Comparison of ENCODE assay signal across 1 cellular context in the genomic region with DNA sequence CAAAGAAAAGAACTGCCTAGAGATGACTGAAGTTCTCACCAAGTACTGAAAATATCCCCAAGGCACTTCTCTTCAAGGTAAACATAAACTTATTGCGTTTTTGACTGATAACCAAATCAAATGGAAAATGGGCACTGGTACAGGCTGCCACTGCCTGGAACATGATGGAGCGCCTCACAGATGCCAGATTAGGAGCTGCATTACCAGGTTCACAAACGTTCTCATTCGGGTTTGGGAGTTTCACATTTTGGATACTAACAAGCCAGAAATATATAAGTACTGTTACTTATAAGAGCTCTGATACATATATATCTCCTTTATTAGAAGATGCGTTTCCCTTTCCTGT.
TF ChIP-seq lines count a peak whose summit lies in the region.

No MANE protein-coding gene starts in this region.

TF ChIP-seq in IMR-90, 13 proteins besides CTCF, POLR2A, EP300 and RAD21 (continued from another document):
- no peak for TF ChIP-seq CEBPB (IDR thresholded peaks at IDR 0.05; ENCODE audit: low read depth, low read length)
- TF ChIP-seq FOS (IDR thresholded peaks at IDR 0.05; ENCODE audit: low read depth, low read length): no peak
- TF ChIP-seq, protein P1, sequence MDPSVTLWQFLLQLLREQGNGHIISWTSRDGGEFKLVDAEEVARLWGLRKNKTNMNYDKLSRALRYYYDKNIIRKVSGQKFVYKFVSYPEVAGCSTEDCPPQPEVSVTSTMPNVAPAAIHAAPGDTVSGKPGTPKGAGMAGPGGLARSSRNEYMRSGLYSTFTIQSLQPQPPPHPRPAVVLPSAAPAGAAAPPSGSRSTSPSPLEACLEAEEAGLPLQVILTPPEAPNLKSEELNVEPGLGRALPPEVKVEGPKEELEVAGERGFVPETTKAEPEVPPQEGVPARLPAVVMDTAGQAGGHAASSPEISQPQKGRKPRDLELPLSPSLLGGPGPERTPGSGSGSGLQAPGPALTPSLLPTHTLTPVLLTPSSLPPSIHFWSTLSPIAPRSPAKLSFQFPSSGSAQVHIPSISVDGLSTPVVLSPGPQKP (IDR thresholded peaks at IDR 0.05; ENCODE audit: borderline replicate concordance, low read depth, low read length): no peak
- TF ChIP-seq RFX5 (IDR thresholded peaks at IDR 0.05; ENCODE audit: low read depth, low read length): no peak
- no peak for TF ChIP-seq MXI1 (IDR thresholded peaks at IDR 0.05; ENCODE audit: borderline replicate concordance, low read depth, low read length)
- no peak for TF ChIP-seq SMC3 (IDR thresholded peaks at IDR 0.05; ENCODE audit: low read depth, low read length)
TF ChIP-seq in IMR-90: peak in this region for 0.
